Comparison of ENCODE assay signal across 1 cellular context in the genomic region with DNA sequence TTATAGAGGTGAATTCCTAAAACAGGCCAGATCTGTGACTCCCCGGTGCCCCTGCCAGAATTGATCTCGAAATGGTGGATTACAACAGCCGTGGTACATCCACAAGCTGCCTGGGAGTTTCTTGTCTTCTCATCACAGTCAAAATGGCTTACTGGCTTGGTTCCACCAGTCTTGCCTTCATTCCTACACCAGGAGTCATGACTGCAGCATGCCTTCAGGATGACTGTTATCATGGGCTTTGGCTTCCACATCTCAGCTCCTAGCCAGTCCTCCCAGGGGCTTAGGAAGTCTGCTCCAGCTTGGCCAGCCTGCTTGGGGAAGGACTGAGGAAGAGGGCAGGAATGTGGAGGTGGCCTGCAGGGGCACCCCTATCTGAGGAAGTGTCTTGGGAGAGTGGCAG.
TF ChIP-seq lines count a peak whose summit lies in the region.

No MANE protein-coding gene starts in this region.

TF ChIP-seq in HepG2, 621 proteins besides CTCF, POLR2A, EP300 and RAD21:
- TF ChIP-seq, protein P1, sequence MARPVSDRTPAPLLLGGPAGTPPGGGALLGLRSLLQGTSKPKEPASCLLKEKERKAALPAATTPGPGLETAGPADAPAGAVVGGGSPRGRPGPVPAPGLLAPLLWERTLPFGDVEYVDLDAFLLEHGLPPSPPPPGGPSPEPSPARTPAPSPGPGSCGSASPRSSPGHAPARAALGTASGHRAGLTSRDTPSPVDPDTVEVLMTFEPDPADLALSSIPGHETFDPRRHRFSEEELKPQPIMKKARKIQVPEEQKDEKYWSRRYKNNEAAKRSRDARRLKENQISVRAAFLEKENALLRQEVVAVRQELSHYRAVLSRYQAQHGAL (CRISPR knock-in tag; IDR thresholded peaks at IDR 0.05; ENCODE audit: not compliant biosample characterization) = no peak
- TF ChIP-seq, protein P2, sequence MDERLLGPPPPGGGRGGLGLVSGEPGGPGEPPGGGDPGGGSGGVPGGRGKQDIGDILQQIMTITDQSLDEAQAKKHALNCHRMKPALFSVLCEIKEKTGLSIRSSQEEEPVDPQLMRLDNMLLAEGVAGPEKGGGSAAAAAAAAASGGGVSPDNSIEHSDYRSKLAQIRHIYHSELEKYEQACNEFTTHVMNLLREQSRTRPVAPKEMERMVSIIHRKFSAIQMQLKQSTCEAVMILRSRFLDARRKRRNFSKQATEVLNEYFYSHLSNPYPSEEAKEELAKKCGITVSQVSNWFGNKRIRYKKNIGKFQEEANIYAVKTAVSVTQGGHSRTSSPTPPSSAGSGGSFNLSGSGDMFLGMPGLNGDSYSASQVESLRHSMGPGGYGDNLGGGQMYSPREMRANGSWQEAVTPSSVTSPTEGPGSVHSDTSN (CRISPR knock-in tag; IDR thresholded peaks at IDR 0.05) = no peak
- TF ChIP-seq MAZ (IDR thresholded peaks at IDR 0.05; ENCODE audit: borderline replicate concordance, low read depth, low read length) (no peak), MAZ (CRISPR knock-in tag; IDR thresholded peaks at IDR 0.05; ENCODE audit: low read depth) (no peak), FOXP1 (IDR thresholded peaks at IDR 0.05) (no peak), FOXP1 (CRISPR knock-in tag; IDR thresholded peaks at IDR 0.05) (no peak), KDM2A (CRISPR knock-in tag; IDR thresholded peaks at IDR 0.05; ENCODE audit: borderline replicate concordance, low read depth) (no peak), REPIN1 (CRISPR knock-in tag; IDR thresholded peaks at IDR 0.05; ENCODE audit: borderline replicate concordance, low read depth) (no peak), ZNF30 (CRISPR knock-in tag; IDR thresholded peaks at IDR 0.05) (no peak), ZSCAN21 (CRISPR knock-in tag; IDR thresholded peaks at IDR 0.05; ENCODE audit: borderline replicate concordance) (no peak)
- TF ChIP-seq, protein P3, sequence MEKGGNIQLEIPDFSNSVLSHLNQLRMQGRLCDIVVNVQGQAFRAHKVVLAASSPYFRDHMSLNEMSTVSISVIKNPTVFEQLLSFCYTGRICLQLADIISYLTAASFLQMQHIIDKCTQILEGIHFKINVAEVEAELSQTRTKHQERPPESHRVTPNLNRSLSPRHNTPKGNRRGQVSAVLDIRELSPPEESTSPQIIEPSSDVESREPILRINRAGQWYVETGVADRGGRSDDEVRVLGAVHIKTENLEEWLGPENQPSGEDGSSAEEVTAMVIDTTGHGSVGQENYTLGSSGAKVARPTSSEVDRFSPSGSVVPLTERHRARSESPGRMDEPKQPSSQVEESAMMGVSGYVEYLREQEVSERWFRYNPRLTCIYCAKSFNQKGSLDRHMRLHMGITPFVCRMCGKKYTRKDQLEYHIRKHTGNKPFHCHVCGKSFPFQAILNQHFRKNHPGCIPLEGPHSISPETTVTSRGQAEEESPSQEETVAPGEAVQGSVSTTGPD (CRISPR knock-in tag; IDR thresholded peaks at IDR 0.05) = no peak
- TF ChIP-seq, protein P4, sequence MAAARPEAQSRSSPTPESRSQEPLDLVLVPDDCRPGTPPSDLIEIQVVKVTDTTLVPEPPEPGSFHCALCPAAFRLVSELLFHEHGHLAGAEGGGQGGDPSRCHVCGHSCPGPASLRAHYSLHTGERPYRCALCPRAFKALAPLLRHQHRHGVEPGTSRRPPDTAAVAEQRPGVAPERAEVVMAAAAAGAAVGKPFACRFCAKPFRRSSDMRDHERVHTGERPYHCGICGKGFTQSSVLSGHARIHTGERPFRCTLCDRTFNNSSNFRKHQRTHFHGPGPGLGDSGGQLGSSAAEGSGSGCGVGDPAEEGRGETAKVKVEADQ (CRISPR knock-in tag; IDR thresholded peaks at IDR 0.05; ENCODE audit: borderline replicate concordance) = no peak
- TF ChIP-seq, protein P5, sequence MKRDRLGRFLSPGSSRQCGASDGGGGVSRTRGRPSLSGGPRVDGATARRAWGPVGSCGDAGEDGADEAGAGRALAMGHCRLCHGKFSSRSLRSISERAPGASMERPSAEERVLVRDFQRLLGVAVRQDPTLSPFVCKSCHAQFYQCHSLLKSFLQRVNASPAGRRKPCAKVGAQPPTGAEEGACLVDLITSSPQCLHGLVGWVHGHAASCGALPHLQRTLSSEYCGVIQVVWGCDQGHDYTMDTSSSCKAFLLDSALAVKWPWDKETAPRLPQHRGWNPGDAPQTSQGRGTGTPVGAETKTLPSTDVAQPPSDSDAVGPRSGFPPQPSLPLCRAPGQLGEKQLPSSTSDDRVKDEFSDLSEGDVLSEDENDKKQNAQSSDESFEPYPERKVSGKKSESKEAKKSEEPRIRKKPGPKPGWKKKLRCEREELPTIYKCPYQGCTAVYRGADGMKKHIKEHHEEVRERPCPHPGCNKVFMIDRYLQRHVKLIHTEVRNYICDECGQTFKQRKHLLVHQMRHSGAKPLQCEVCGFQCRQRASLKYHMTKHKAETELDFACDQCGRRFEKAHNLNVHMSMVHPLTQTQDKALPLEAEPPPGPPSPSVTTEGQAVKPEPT (CRISPR knock-in tag; IDR thresholded peaks at IDR 0.05; ENCODE audit: low read depth) = no peak
- TF ChIP-seq, protein P6, sequence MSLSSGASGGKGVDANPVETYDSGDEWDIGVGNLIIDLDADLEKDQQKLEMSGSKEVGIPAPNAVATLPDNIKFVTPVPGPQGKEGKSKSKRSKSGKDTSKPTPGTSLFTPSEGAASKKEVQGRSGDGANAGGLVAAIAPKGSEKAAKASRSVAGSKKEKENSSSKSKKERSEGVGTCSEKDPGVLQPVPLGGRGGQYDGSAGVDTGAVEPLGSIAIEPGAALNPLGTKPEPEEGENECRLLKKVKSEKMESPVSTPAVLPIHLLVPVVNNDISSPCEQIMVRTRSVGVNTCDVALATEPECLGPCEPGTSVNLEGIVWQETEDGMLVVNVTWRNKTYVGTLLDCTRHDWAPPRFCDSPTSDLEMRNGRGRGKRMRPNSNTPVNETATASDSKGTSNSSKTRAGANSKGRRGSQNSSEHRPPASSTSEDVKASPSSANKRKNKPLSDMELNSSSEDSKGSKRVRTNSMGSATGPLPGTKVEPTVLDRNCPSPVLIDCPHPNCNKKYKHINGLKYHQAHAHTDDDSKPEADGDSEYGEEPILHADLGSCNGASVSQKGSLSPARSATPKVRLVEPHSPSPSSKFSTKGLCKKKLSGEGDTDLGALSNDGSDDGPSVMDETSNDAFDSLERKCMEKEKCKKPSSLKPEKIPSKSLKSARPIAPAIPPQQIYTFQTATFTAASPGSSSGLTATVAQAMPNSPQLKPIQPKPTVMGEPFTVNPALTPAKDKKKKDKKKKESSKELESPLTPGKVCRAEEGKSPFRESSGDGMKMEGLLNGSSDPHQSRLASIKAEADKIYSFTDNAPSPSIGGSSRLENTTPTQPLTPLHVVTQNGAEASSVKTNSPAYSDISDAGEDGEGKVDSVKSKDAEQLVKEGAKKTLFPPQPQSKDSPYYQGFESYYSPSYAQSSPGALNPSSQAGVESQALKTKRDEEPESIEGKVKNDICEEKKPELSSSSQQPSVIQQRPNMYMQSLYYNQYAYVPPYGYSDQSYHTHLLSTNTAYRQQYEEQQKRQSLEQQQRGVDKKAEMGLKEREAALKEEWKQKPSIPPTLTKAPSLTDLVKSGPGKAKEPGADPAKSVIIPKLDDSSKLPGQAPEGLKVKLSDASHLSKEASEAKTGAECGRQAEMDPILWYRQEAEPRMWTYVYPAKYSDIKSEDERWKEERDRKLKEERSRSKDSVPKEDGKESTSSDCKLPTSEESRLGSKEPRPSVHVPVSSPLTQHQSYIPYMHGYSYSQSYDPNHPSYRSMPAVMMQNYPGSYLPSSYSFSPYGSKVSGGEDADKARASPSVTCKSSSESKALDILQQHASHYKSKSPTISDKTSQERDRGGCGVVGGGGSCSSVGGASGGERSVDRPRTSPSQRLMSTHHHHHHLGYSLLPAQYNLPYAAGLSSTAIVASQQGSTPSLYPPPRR (CRISPR knock-in tag; IDR thresholded peaks at IDR 0.05; ENCODE audit: borderline replicate concordance) = no peak
- TF ChIP-seq, protein P7, sequence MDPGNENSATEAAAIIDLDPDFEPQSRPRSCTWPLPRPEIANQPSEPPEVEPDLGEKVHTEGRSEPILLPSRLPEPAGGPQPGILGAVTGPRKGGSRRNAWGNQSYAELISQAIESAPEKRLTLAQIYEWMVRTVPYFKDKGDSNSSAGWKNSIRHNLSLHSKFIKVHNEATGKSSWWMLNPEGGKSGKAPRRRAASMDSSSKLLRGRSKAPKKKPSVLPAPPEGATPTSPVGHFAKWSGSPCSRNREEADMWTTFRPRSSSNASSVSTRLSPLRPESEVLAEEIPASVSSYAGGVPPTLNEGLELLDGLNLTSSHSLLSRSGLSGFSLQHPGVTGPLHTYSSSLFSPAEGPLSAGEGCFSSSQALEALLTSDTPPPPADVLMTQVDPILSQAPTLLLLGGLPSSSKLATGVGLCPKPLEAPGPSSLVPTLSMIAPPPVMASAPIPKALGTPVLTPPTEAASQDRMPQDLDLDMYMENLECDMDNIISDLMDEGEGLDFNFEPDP (CRISPR knock-in tag; conservative IDR thresholded peaks at IDR 0.05) = no peak
TF ChIP-seq in HepG2: peak in this region for 0.
